15 cellular contexts compared by ENCODE assay signal in the genomic region with DNA sequence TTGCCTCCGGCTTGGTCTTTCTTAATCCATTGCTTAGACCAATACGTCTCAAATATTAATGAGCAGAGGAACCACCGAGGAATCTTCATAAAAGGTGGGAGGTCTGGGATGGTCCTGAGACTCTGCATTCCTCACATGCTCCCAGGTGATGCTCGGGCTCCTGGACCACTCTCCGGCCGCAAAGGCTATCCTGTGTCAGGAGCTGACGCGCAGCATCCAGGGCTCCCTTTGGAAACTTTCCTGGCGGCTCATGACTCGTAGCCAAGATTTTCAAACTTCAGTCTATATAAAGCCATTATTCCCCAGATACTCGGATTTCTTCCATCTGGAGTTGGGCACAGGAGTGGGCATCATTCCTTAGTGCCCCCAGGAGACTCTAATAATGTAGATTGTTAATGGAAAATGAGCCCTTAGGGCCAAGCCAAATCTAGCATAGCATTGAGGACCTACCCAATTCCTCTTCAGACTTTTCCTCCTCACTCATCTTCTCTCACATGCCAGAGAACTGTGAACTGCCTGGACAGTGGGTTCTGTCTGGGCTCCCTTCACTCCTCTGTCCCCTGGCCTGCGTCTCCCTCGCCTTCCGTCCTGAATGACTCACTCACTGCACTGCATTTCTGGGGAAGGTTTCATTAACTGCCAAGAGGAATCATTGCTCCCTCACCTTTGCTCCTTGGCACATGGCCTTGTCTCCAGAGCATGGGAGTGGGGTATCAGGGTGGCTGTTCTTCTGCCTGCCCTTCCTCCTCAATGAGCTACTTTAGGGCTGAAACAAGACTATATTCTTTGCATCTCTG.
DNase-seq lines count a peak whose midpoint lies in the region; ATAC-seq, FAIRE-seq and TF ChIP-seq lines count a peak whose summit lies in the region.
"Had no signal": no experiment of that assay in that cellular context is flagged by ENCODE, and none has a peak within 500 bp of the region (broad histone marks: within the 10 kb centered on the region; RNA-seq: fewer than 3 reads in every experiment).

No MANE protein-coding gene starts in this region.

- peaks cover 2% of the 10 kb centered on the region for H3K27me3 Mint-ChIP-seq in activated CD4-positive, alpha-beta T cell treated with anti-CD3 and anti-CD28 coated beads, Interleukin-2, amount 10 ng/mL, durations not matched to agents 7 days and 5 days
- no peaks in the 10 kb centered on the region for H3K27me3 Mint-ChIP-seq in T-helper 17 cell
- H3K27me3 Mint-ChIP-seq in CD8-positive, alpha-beta memory T cell, result no peaks in the 10 kb centered on the region

- H3K4me3 Mint-ChIP-seq in activated CD4-positive, alpha-beta T cell treated with anti-CD3 and anti-CD28 coated beads, Interleukin-2, amount 10 ng/mL, durations not matched to agents 7 days and 5 days, result no peak overlapping the region
- no peak overlapping the region for H3K4me3 Mint-ChIP-seq in T-helper 17 cell
- H3K4me3 Mint-ChIP-seq in CD8-positive, alpha-beta memory T cell, result no peak overlapping the region

- H3K4me1 ChIP-seq in small intestine (ENCODE audit: control insufficient read depth in 2 of 2, insufficient read depth in 1 of 2, low read depth in 1 of 2, low read length in 1 of 2), result no peaks in the 10 kb centered on the region
- no peaks in the 10 kb centered on the region for H3K4me1 ChIP-seq in CD8-positive, alpha-beta memory T cell (ENCODE audit: insufficient read depth, low read length)
- H3K4me1 ChIP-seq: SJCRH30 had no signal

- H3K27me3 ChIP-seq in small intestine (ENCODE audit: control insufficient read depth in 2 of 2, insufficient read depth in 2 of 2, low read length in 2 of 2), result no peaks in the 10 kb centered on the region
- H3K27me3 ChIP-seq in CD8-positive, alpha-beta memory T cell (ENCODE audit: insufficient read depth, low read length, poor library complexity, severe bottlenecking), result no peaks in the 10 kb centered on the region
- H3K27me3 ChIP-seq: SJCRH30 had no signal

- intact Hi-C loops in sciatic nerve (cut with DNase I), result no loop called here

- no peaks in the 10 kb centered on the region for H3K36me3 ChIP-seq in small intestine (ENCODE audit: control insufficient read depth in 2 of 2, insufficient read depth in 2 of 2, low read length in 2 of 2)
- no peaks in the 10 kb centered on the region for H3K36me3 ChIP-seq in CD8-positive, alpha-beta memory T cell (ENCODE audit: insufficient read depth, low read length)
- H3K36me3 ChIP-seq: SJCRH30 had no signal

- no peaks in the 10 kb centered on the region for H3K9me3 ChIP-seq in T-helper 17 cell (ENCODE audit: control insufficient read depth, low read length, poor library complexity, severe bottlenecking)
- no peaks in the 10 kb centered on the region for H3K9me3 ChIP-seq in small intestine (ENCODE audit: control insufficient read depth, low read depth)
- no peaks in the 10 kb centered on the region for H3K9me3 ChIP-seq in CD8-positive, alpha-beta memory T cell (ENCODE audit: low read length)
- H3K9me3 ChIP-seq: SJCRH30 had no signal

- POLR2A ChIA-PET in activated CD4-positive, alpha-beta T cell treated with anti-CD3 and anti-CD28 coated beads, Interleukin-2, amount 10 ng/mL, durations not matched to agents 7 days and 5 days (lab: Charles Lee), result no interaction called here
- POLR2A ChIA-PET in CD8-positive, alpha-beta memory T cell (lab: Charles Lee), result no interaction called here

- TF ChIP-seq CTCF in fibroblast of pulmonary artery (IDR thresholded peaks at IDR 0.05; ENCODE audit: low read length, missing control alignments), result no peak

- CTCF ChIA-PET in activated CD4-positive, alpha-beta T cell treated with anti-CD3 and anti-CD28 coated beads, Interleukin-2, amount 10 ng/mL, durations not matched to agents 7 days and 5 days (lab: Charles Lee), result interaction anchor here (2.1 to 3.7 kb wide), 5 partner anchors 8 to 28 kb away, joined by 8 to 25 read pairs (median 16); no protein-coding TSS in a partner anchor
- CTCF ChIA-PET in CD8-positive, alpha-beta memory T cell (lab: Charles Lee), result interaction anchor here (1.0 to 11.3 kb wide), 8 partner anchors 11 to 175 kb away, joined by 3 to 242 read pairs (median 20); no protein-coding TSS in a partner anchor

- H3K4me1 Mint-ChIP-seq in activated CD4-positive, alpha-beta T cell treated with anti-CD3 and anti-CD28 coated beads, Interleukin-2, amount 10 ng/mL, durations not matched to agents 7 days and 5 days, result no peaks in the 10 kb centered on the region
- H3K4me1 Mint-ChIP-seq in T-helper 17 cell, result peaks cover 12% of the 10 kb centered on the region
- H3K4me1 Mint-ChIP-seq in CD8-positive, alpha-beta memory T cell, result peaks cover 3 to 10% (median 3%) of the 10 kb centered on the region in 3 donors

- no peaks in the 10 kb centered on the region for H3K9me3 Mint-ChIP-seq in activated CD4-positive, alpha-beta T cell treated with anti-CD3 and anti-CD28 coated beads, Interleukin-2, amount 10 ng/mL, durations not matched to agents 7 days and 5 days
- no peaks in the 10 kb centered on the region for H3K9me3 Mint-ChIP-seq in CD8-positive, alpha-beta memory T cell

- WGBS in small intestine, 3 donors, result 56 to 73% (median 60%) methylated on average over 14 of the region's 14 CpGs

- DNase-seq in activated CD4-positive, alpha-beta T cell treated with anti-CD3 and anti-CD28 coated beads, Interleukin-2, amount 10 ng/mL, durations not matched to agents 7 days and 5 days, result no peak
- DNase-seq in activated CD4-positive, alpha-beta T cell treated with anti-CD3 and anti-CD28 coated beads for 48 hours, result no peak
- no peak for DNase-seq in T-helper 17 cell
- DNase-seq in fibroblast of pulmonary artery (ENCODE audit: low read depth), result peak; percentile 39
- peak; percentile 95 for DNase-seq in small intestine
- DNase-seq in sciatic nerve (ENCODE audit: low spot score), result no peak
- no peak for DNase-seq in CD8-positive, alpha-beta memory T cell
- DNase-seq in NCI-H2171 (lab: John Stamatoyannopoulos, UW), result no peak
- DNase-seq: 8988T, DMS53, mesendoderm, NCI-H1092, NCI-H526, SJCRH30 had no signal

- no peak overlapping the region for H3K4me3 ChIP-seq in fibroblast of pulmonary artery (replicated peaks; ENCODE audit: low read depth, low read length)
- H3K4me3 ChIP-seq in small intestine (ENCODE audit: low read depth in 1 of 2, low read length in 2 of 2), result no peak overlapping the region
- H3K4me3 ChIP-seq in CD8-positive, alpha-beta memory T cell (ENCODE audit: low read length), result no peak overlapping the region
- H3K4me3 ChIP-seq: SJCRH30 had no signal

- H3K36me3 Mint-ChIP-seq in activated CD4-positive, alpha-beta T cell treated with anti-CD3 and anti-CD28 coated beads, Interleukin-2, amount 10 ng/mL, durations not matched to agents 7 days and 5 days (ENCODE audit: low read depth), result no peaks in the 10 kb centered on the region
- H3K36me3 Mint-ChIP-seq in T-helper 17 cell (ENCODE audit: low read depth), result no peaks in the 10 kb centered on the region
- H3K36me3 Mint-ChIP-seq in CD8-positive, alpha-beta memory T cell, result no peaks in the 10 kb centered on the region

- peak overlapping the region in 1 of 2 donors; percentile 61 for H3K27ac ChIP-seq in small intestine (ENCODE audit: low read depth in 1 of 2, low read length in 1 of 2)
- no peak overlapping the region for H3K27ac ChIP-seq in CD8-positive, alpha-beta memory T cell (ENCODE audit: low read depth, low read length)
- H3K27ac ChIP-seq: SJCRH30 had no signal

- no peak for FAIRE-seq in small intestine (lab: Jason Lieb, UNC)
- FAIRE-seq: colon had no signal

- ATAC-seq in T-helper 17 cell, result no peak
- ATAC-seq in sciatic nerve, result no peak

- H3K27ac Mint-ChIP-seq in activated CD4-positive, alpha-beta T cell treated with anti-CD3 and anti-CD28 coated beads, Interleukin-2, amount 10 ng/mL, durations not matched to agents 7 days and 5 days, result peak overlapping the region; percentile 26
- H3K27ac Mint-ChIP-seq in T-helper 17 cell, result peak overlapping the region; percentile 67
- H3K27ac Mint-ChIP-seq in CD8-positive, alpha-beta memory T cell, result peak overlapping the region in 2 of 8 donors; percentile 69 to 85

Comparison
In these comparisons a context has a peak if more than half of its experiments do, and no peak if none do; other contexts are left out.
1. DNase-seq: peak in fibroblast of pulmonary artery (single experiment) and small intestine (single experiment); none in activated CD4-positive, alpha-beta T cell treated with anti-CD3 and anti-CD28 coated beads, Interleukin-2, amount 10 ng/mL, durations not matched to agents 7 days and 5 days (single experiment), activated CD4-positive, alpha-beta T cell treated with anti-CD3 and anti-CD28 coated beads for 48 hours (single experiment), T-helper 17 cell (0 of 3), sciatic nerve (single experiment), CD8-positive, alpha-beta memory T cell (0 of 5) and NCI-H2171 (single experiment).